Comparison of ENCODE assay signal across 28 cellular contexts in genomic region chr15:64034519-64034918, GRCh38. TPM values are rescaled to one million over a fixed set of nuclear protein-coding genes. Genes with fewer than 3 reads are reported as not detected.
"Had no signal": no experiment of that assay in that cellular context is flagged by ENCODE, and none has a peak within 500 bp of the region (broad histone marks: within the 10 kb centered on the region; RNA-seq: fewer than 3 reads in every experiment).

No MANE protein-coding gene starts in this region.

- H3K9me3 ChIP-seq: heart right ventricle, left lung, lower lobe of right lung, mucosa of descending colon, psoas muscle, right lobe of liver, stomach, testis, thyroid gland, transverse colon, upper lobe of left lung, vagina had no signal

- H2AFZ ChIP-seq: hepatocyte, parathyroid adenoma had no signal

- DNase-seq: heart right ventricle; islet precursor cell; left lung; lower lobe of right lung; mammary epithelial cell; midbrain; mucosa of descending colon; naive thymus-derived CD4-positive, alpha-beta T cell; nucleus accumbens; psoas muscle; right lobe of liver; stimulated activated CD4-positive, alpha-beta T cell treated with anti-CD3 and anti-CD28 coated beads, Interleukin-1b, Interleukin-23, amount 100 ng/mL, for 48 hours; stimulated activated CD4-positive, alpha-beta T cell treated with anti-CD3 and anti-CD28 coated beads, Interleukin-2, amount 100 ng/mL, for 48 hours; stimulated activated CD4-positive, alpha-beta T cell treated with anti-CD3 and anti-CD28 coated beads, Interleukin-4, amount 100 ng/mL, for 4 hours; stimulated activated CD8-positive, alpha-beta memory T cell treated with anti-CD3 and anti-CD28 coated beads, Interleukin-4, amount 100 ng/mL, for 48 hours; stimulated activated naive B cell treated with anti-CD40 and anti-IgM and Interleukin-4, amounts not matched to agents 10 μg/mL and 1 μg/mL and 100 μg/mL, for 72 hours; stimulated activated naive CD8-positive, alpha-beta T cell treated with anti-CD3 and anti-CD28 coated beads, Interleukin-15, Interleukin-2, amounts not matched to agents 100 U/mL and 50 U/mL, for 24 hours; stomach; testis; thyroid gland; transverse colon; upper lobe of left lung had no signal

- H3K36me3 ChIP-seq: right lobe of liver had no signal

- H3K27me3 Mint-ChIP-seq: naive thymus-derived CD4-positive, alpha-beta T cell; stimulated activated naive B cell treated with anti-CD40 and anti-IgM and Interleukin-4, amounts not matched to agents 10 μg/mL and 1 μg/mL and 100 μg/mL, for 72 hours had no signal

- H3K27me3 ChIP-seq: heart right ventricle, hepatocyte, left lung, right lobe of liver, stomach, testis, thyroid gland, transverse colon, upper lobe of left lung, vagina had no signal

- H3K4me1 ChIP-seq: left lung, parathyroid adenoma, right lobe of liver, stomach, testis, thyroid gland, transverse colon, upper lobe of left lung, vagina had no signal

- H3K4me2 ChIP-seq: hepatocyte, smooth muscle cell had no signal

- H3K27ac ChIP-seq: hepatocyte, left lung, lower lobe of right lung, parathyroid adenoma, psoas muscle, right lobe of liver, stomach, testis, thyroid gland, transverse colon, upper lobe of left lung, vagina had no signal

- H3K79me2 ChIP-seq: hepatocyte, parathyroid adenoma had no signal

- ATAC-seq: left lung; lower lobe of right lung; mucosa of descending colon; naive thymus-derived CD4-positive, alpha-beta T cell; psoas muscle; right lobe of liver; stimulated activated naive B cell treated with anti-CD40 and anti-IgM and Interleukin-4, amounts not matched to agents 10 μg/mL and 1 μg/mL and 100 μg/mL, for 72 hours; stimulated activated naive CD8-positive, alpha-beta T cell treated with anti-CD3 and anti-CD28 coated beads, Interleukin-15, Interleukin-2, amounts not matched to agents 100 U/mL and 50 U/mL, for 24 hours had no signal

- H3K4me3 ChIP-seq: heart right ventricle, hepatocyte, left lung, lower lobe of right lung, mucosa of descending colon, psoas muscle, right lobe of liver, smooth muscle cell, stomach, testis, thyroid gland, transverse colon, upper lobe of left lung, vagina had no signal

- H3K4me1 Mint-ChIP-seq: nephron had no signal

- H3K4me3 Mint-ChIP-seq: naive thymus-derived CD4-positive, alpha-beta T cell; nephron; neural crest cell; stimulated activated naive B cell treated with anti-CD40 and anti-IgM and Interleukin-4, amounts not matched to agents 10 μg/mL and 1 μg/mL and 100 μg/mL, for 72 hours had no signal

- H3K27ac Mint-ChIP-seq: naive thymus-derived CD4-positive, alpha-beta T cell; nephron had no signal

- H3K9ac ChIP-seq: parathyroid adenoma had no signal

- H3K9me3 Mint-ChIP-seq: naive thymus-derived CD4-positive, alpha-beta T cell; nephron; neural crest cell; stimulated activated naive B cell treated with anti-CD40 and anti-IgM and Interleukin-4, amounts not matched to agents 10 μg/mL and 1 μg/mL and 100 μg/mL, for 72 hours had no signal

- H3K36me3 Mint-ChIP-seq: stimulated activated naive B cell treated with anti-CD40 and anti-IgM and Interleukin-4, amounts not matched to agents 10 μg/mL and 1 μg/mL and 100 μg/mL, for 72 hours had no signal

RNA-seq across cellular contexts. Expression of gene DAPK2, which starts 11.8 kb away (rescaled TPM):
- total RNA-seq: smooth muscle cell had no signal
- polyA plus RNA-seq: naive thymus-derived CD4-positive, alpha-beta T cell; smooth muscle cell had no signal
